In the genomic region with DNA sequence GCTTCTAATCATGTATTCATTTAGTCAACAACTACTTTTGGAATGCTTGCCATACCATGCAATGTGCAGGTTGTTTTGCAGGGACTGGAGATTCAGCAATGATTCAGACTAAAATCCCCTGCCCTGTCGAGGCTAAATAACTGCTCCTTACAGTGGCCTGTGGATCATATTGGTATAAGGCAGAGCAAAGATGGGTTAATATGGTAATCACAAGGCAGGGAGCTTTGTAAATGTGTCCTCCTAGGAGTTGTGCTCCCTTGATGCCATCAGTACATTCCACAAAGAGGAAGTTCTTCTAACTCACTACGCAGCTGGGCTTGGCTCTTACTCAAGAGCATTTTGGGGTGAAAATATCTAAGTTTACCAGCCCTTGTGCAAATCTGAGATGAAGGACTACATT, we compare ENCODE assay signal across 1 cellular context.
A peak's percentile ranks its signal among the peaks of the same experiment; 100 is the strongest.
TF ChIP-seq lines count a peak whose summit lies in the region.

No MANE protein-coding gene starts in this region.

TF ChIP-seq in K562, 482 proteins besides CTCF, POLR2A, EP300 and RAD21:
- peak; percentile 53; the same call in 1 of the 2 replicates for TF ChIP-seq ZNF263 (CRISPR knock-in tag; IDR thresholded peaks at IDR 0.05; ENCODE audit: borderline replicate concordance)
- TF ChIP-seq ZNF174 (CRISPR knock-in tag; IDR thresholded peaks at IDR 0.05), result no peak
- TF ChIP-seq CEBPB (tag; IDR thresholded peaks at IDR 0.05), result peak; percentile 53
